ENCODE assay signal across 8 cellular contexts in genomic region chr11:61332823-61333637, GRCh38. TPM values are rescaled to one million over a fixed set of nuclear protein-coding genes. Genes with fewer than 3 reads are reported as not detected.
DNase-seq lines count a peak whose midpoint lies in the region; ATAC-seq and TF ChIP-seq lines count a peak whose summit lies in the region.

Gene DDB1, minus strand, starts transcription at chr11:61333105. Its CDS starts 137 bp downstream, at chr11:61332968.
Gene TKFC, plus strand, starts transcription at chr11:61333228. Its CDS starts 1,501 bp downstream, at chr11:61334729.

- H3K9me3 ChIP-seq in PC-9 (ENCODE audit: insufficient read depth, low read depth), result no peaks in the 10 kb centered on the region

- POLR2A ChIA-PET in PC-9 (lab: Charles Lee; ENCODE audit: unreplicated experiment), result interaction anchor here (0.6 kb wide), 2 partner anchors 11 to 368 kb away, joined by 3 to 5 read pairs; no protein-coding TSS in a partner anchor

- H3K4me1 ChIP-seq in PC-9 (replicated peaks; ENCODE audit: insufficient read depth), result peaks cover 35% of the 10 kb centered on the region

- no peaks in the 10 kb centered on the region for H3K9me2 ChIP-seq in PC-9 (ENCODE audit: insufficient read depth)

- H3K4me3 ChIP-seq in PC-9 (peak within 1 kb of the TSS; percentile 99), epithelial cell of proximal tubule (ENCODE audit: low read depth, low read length) (peak within 1 kb of the TSS; percentile 96)

- H3F3A ChIP-seq in PC-9 (ENCODE audit: insufficient read depth, low read depth), result peaks cover 31% of the 10 kb centered on the region

- peaks cover 56% of the 10 kb centered on the region for H3K79me2 ChIP-seq in PC-9 (ENCODE audit: low read depth)

- no peaks in the 10 kb centered on the region for H3K27me3 ChIP-seq in PC-9 (ENCODE audit: insufficient read depth, low read depth)

- H4K20me1 ChIP-seq in PC-9 (ENCODE audit: insufficient read depth), result peaks cover 24% of the 10 kb centered on the region

- peak within 1 kb of the TSS; percentile 64 for H3K27ac ChIP-seq in PC-9

- BruUV-seq in PC-9 (replicated peaks; lab: Mats Ljungman, UMichigan), result no TSS peak

- peak within 1 kb of the TSS; percentile 96 for H3K4me2 ChIP-seq in PC-9

- no peak; the same call in 1 of the 2 replicates for TF ChIP-seq CTCF in PC-9 (conservative IDR thresholded peaks at IDR 0.05)
- no peak for TF ChIP-seq CTCF in epithelial cell of proximal tubule (conservative IDR thresholded peaks at IDR 0.05; ENCODE audit: low read depth, low read length)

- in situ Hi-C loops in KBM-7 (cut with MboI; ENCODE audit: low pct_unique_long_range_greater_than_20kb, low sequenced_read_pairs), result no loop called here

- H3K36me3 ChIP-seq in PC-9 (ENCODE audit: low read depth), result peaks cover 7% of the 10 kb centered on the region

- CTCF ChIA-PET in PC-9 (lab: Charles Lee), result interaction anchor here (0.6 to 1.4 kb wide), 3 partner anchors 52 to 1551 kb away, joined by 3 to 9 read pairs (median 4); no protein-coding TSS in a partner anchor

- intact Hi-C loops in PC-9 (cut with micrococcal nuclease; ENCODE audit: unreplicated experiment), result loop anchor here (2.0 to 10.0 kb wide), 4 partner anchors 60 to 294 kb away; partner anchors contain the start of gene TMEM216

- peak; percentile 78 for ATAC-seq in GM21717 (IDR thresholded peaks at IDR 0.05; ENCODE audit: unreplicated experiment)

- DNase-seq in DMS153 (lab: John Stamatoyannopoulos, UW) (peak; percentile 85), KBM-7 (peak; percentile 97), PC-9 (peak; percentile 88 to 99), epithelial cell of proximal tubule (ENCODE audit: low read depth) (no peak), mucosa of gallbladder (ENCODE audit: low spot score) (peak; percentile 95)
- DNase-seq in activated T-cell treated with anti-CD3 and anti-CD28 coated beads, Interleukin-2, amount 50 U/mL, for 1 hour, result peak; percentile 96
- peak; percentile 98 for DNase-seq in stimulated activated CD8-positive, alpha-beta memory T cell treated with anti-CD3 and anti-CD28 coated beads, Interleukin-4, amount 100 ng/mL, for 24 hours (ENCODE audit: low read depth)

- H2AFZ ChIP-seq in PC-9, result peak within 1 kb of the TSS; percentile 94

RNA-seq across cellular contexts. Expression of gene DDB1, which starts in this region (rescaled TPM):
- total RNA-seq in PC-9 (2021) (302 and 305 TPM in 2 replicates), epithelial cell of proximal tubule (175 and 218 TPM in 2 replicates), mucosa of gallbladder (160 TPM)

RNA-seq across cellular contexts. Expression of gene TKFC, which starts in this region (rescaled TPM):
- total RNA-seq in PC-9 (2021) (168 and 258 TPM in 2 replicates), epithelial cell of proximal tubule (22.3 and 22.9 TPM in 2 replicates), mucosa of gallbladder (67.8 TPM)
